Comparison of ENCODE assay signal across 9 cellular contexts in genomic region chrX:44871114-44871645, GRCh38. TPM values are rescaled to one million over a fixed set of nuclear protein-coding genes. Genes with fewer than 3 reads are reported as not detected.
A peak's percentile ranks its signal among the peaks of the same experiment; 100 is the strongest.
DNase-seq lines count a peak whose midpoint lies in the region; TF ChIP-seq lines count a peak whose summit lies in the region.
"Had no signal": no experiment of that assay in that cellular context is flagged by ENCODE, and none has a peak within 500 bp of the region (broad histone marks: within the 10 kb centered on the region; RNA-seq: fewer than 3 reads in every experiment).

No MANE protein-coding gene starts in this region.

- H3K27me3 ChIP-seq in BE2C: no peaks in the 10 kb centered on the region

- H3K27me3 Mint-ChIP-seq in IgD-negative memory B cell (peaks cover 2% of the 10 kb centered on the region), chondrocyte (ENCODE audit: low read depth) (no peaks in the 10 kb centered on the region)

- H3K36me3 Mint-ChIP-seq in IgD-negative memory B cell: peaks cover 2% of the 10 kb centered on the region
- H3K36me3 Mint-ChIP-seq in chondrocyte (ENCODE audit: low read depth): no peaks in the 10 kb centered on the region

- TF ChIP-seq CTCF in BE2C (IDR thresholded peaks at IDR 0.05; ENCODE audit: low read depth, low read length): no peak
- TF ChIP-seq CTCF in chondrocyte (IDR thresholded peaks at IDR 0.05): no peak

- no peaks in the 10 kb centered on the region for H3K36me3 ChIP-seq in BE2C

- peak overlapping the region; percentile 40 to 98 (median 97) for H3K27ac Mint-ChIP-seq in IgD-negative memory B cell
- peak overlapping the region; percentile 49 for H3K27ac Mint-ChIP-seq in chondrocyte (ENCODE audit: unreplicated experiment)

- H3K9me3 ChIP-seq in BE2C: no peaks in the 10 kb centered on the region

- H3K4me3 Mint-ChIP-seq in IgD-negative memory B cell: peak overlapping the region; percentile 57 to 99 (median 92)
- H3K4me3 Mint-ChIP-seq in chondrocyte (ENCODE audit: unreplicated experiment): peak overlapping the region; percentile 58

- no peaks in the 10 kb centered on the region for H3K4me1 ChIP-seq in BE2C

- peaks cover 10 to 21% (median 20%) of the 10 kb centered on the region in 3 donors for H3K4me1 Mint-ChIP-seq in IgD-negative memory B cell
- H3K4me1 Mint-ChIP-seq in chondrocyte (ENCODE audit: low read depth): peaks cover 15% of the 10 kb centered on the region

- DNase-seq in BE2C: no peak
- peak; percentile 76 for DNase-seq in chondrocyte (ENCODE audit: low spot score)
- DNase-seq in myocyte (ENCODE audit: low read depth): peak; percentile 14
- no peak for DNase-seq in NCI-H1048 (lab: John Stamatoyannopoulos, UW)
- DNase-seq in MV-4-11 (lab: John Stamatoyannopoulos, UW): no peak
- DNase-seq in stimulated activated CD4-positive, alpha-beta T cell treated with anti-CD3 and anti-CD28 coated beads, Interleukin-4, amount 100 ng/mL, for 1 hour: no peak
- no peak for DNase-seq in mesenteric fat pad (ENCODE audit: low spot score)

- H3K9me3 Mint-ChIP-seq in IgD-negative memory B cell: no peaks in the 10 kb centered on the region
- peaks cover 5% of the 10 kb centered on the region for H3K9me3 Mint-ChIP-seq in chondrocyte (ENCODE audit: low read depth)

- H3K4me3 ChIP-seq in BE2C (ENCODE audit: low read depth, low read length): peak overlapping the region; percentile 66; the same call in 1 of the 2 replicates

RNA-seq across cellular contexts. Expression of gene KDM6A, which starts 1.8 kb away (rescaled TPM):
- polyA plus RNA-seq in BE2C (2012; ENCODE audit: insufficient read depth, insufficient read length, low read depth): 11.1 TPM
- 13.2 TPM for polyA plus RNA-seq in IgD-negative memory B cell
- 13.6 to 16.8 TPM (median 14.4 TPM) in 3 replicates for total RNA-seq in chondrocyte
- total RNA-seq in myocyte: 10.2 and 10.7 TPM in 2 replicates
- polyA plus RNA-seq in myocyte (2012): 5.6 TPM
- total RNA-seq in mesenteric fat pad: 28.4 TPM

RNA-seq across cellular contexts. Expression of gene DUSP21, which starts 27.4 kb away (rescaled TPM):
- polyA plus RNA-seq in BE2C (2012; ENCODE audit: insufficient read depth, insufficient read length, low read depth): not detected
- not detected for polyA plus RNA-seq in IgD-negative memory B cell
- not detected in 3 replicates for total RNA-seq in chondrocyte
- total RNA-seq in myocyte: not detected in 2 replicates
- polyA plus RNA-seq in myocyte (2012): not detected
- total RNA-seq in mesenteric fat pad: not detected
- total RNA-seq: renal cortical epithelial cell had no signal

Comparison
In these comparisons a context has a peak if more than half of its experiments do, and no peak if none do; other contexts are left out.
1. DNase-seq: peak in chondrocyte (single experiment) and myocyte (single experiment); none in BE2C (single experiment), NCI-H1048 (single experiment), MV-4-11 (single experiment), stimulated activated CD4-positive, alpha-beta T cell treated with anti-CD3 and anti-CD28 coated beads, Interleukin-4, amount 100 ng/mL, for 1 hour (single experiment) and mesenteric fat pad (single experiment).